1 cellular context compared by ENCODE assay signal in the genomic region with DNA sequence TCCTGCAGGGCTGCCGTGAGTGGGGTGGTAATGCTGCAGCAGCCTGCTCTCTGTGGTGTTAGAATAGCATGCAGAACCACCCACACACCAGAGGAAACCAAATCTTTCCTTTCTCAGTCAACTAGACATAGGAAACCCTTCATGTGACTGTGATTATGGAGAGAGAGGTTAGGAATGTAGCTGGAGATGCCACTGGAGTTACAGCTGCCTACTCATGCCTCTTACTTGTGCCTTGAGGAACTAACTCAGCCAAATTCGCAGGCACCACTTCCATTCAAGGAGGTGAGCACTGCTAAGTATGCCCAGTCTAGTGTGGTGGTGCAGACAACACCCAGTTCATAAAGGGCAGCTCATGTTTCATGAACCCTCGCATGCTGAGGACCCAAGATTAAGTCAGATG.
A peak's percentile ranks its signal among the peaks of the same experiment; 100 is the strongest.
TF ChIP-seq lines count a peak whose summit lies in the region.

No MANE protein-coding gene starts in this region.

TF ChIP-seq in IMR-90, 13 proteins besides CTCF, POLR2A, EP300 and RAD21:
- TF ChIP-seq BHLHE40 (IDR thresholded peaks at IDR 0.05; ENCODE audit: low read depth, low read length): peak; percentile 58; the same call in 1 of the 2 replicates
- no peak for TF ChIP-seq FOS (IDR thresholded peaks at IDR 0.05; ENCODE audit: low read depth, low read length)
- 0 out of 2 replicates have a peak, but pooled peaks have one; percentile 1 for TF ChIP-seq MAFK (IDR thresholded peaks at IDR 0.05; ENCODE audit: low read depth, low read length)
- TF ChIP-seq, protein P1, sequence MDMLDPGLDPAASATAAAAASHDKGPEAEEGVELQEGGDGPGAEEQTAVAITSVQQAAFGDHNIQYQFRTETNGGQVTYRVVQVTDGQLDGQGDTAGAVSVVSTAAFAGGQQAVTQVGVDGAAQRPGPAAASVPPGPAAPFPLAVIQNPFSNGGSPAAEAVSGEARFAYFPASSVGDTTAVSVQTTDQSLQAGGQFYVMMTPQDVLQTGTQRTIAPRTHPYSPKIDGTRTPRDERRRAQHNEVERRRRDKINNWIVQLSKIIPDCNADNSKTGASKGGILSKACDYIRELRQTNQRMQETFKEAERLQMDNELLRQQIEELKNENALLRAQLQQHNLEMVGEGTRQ (IDR thresholded peaks at IDR 0.05; ENCODE audit: low read depth, low read length): peak; percentile 46; the same call in 1 of the 2 replicates
TF ChIP-seq in IMR-90: peak in this region for 3.
